15 cellular contexts compared by ENCODE assay signal in genomic region chr5:39402140-39402539, GRCh38. TPM values are rescaled to one million over a fixed set of nuclear protein-coding genes. Genes with fewer than 3 reads are reported as not detected.
"Had no signal": no experiment of that assay in that cellular context is flagged by ENCODE, and none has a peak within 500 bp of the region (broad histone marks: within the 10 kb centered on the region; RNA-seq: fewer than 3 reads in every experiment).

No MANE protein-coding gene starts in this region.

RNA-seq across cellular contexts. Expression of gene DAB2, which starts 22.6 kb away (rescaled TPM):
- total RNA-seq: activated CD4-positive, alpha-beta memory T cell treated with anti-CD3 and anti-CD28 coated beads for 36 hours; activated CD4-positive, alpha-beta T cell treated with anti-CD3 and anti-CD28 coated beads, Interleukin-2, amount 10 ng/mL, durations not matched to agents 24 days and 14 days; activated CD8-positive, alpha-beta memory T cell treated with anti-CD3 and anti-CD28 coated beads for 36 hours; activated naive CD4-positive, alpha-beta T cell treated with anti-CD3 and anti-CD28 coated beads for 36 hours; activated T-helper 1 cell treated with anti-CD3 and anti-CD28 coated beads, Interleukin-12 subunit alpha, Interleukin-12 subunit beta, Interleukin-2, Interleukin-4 antibody, amounts not matched to agents 30 ng/mL and 10 ng/mL and 1 ng/mL, durations not matched to agents 14 hours and 24 hours and 36 hours had no signal

RNA-seq across cellular contexts. Expression of gene C9, which starts 37.8 kb away (rescaled TPM):
- total RNA-seq: activated CD4-positive, alpha-beta memory T cell treated with anti-CD3 and anti-CD28 coated beads for 36 hours; activated CD4-positive, alpha-beta T cell treated with anti-CD3 and anti-CD28 coated beads, Interleukin-2, amount 10 ng/mL, durations not matched to agents 24 days and 14 days; activated CD8-positive, alpha-beta memory T cell treated with anti-CD3 and anti-CD28 coated beads for 36 hours; activated naive CD4-positive, alpha-beta T cell treated with anti-CD3 and anti-CD28 coated beads for 36 hours; activated naive CD8-positive, alpha-beta T cell treated with anti-CD3 and anti-CD28 coated beads for 36 hours; activated T-helper 1 cell treated with anti-CD3 and anti-CD28 coated beads, Interleukin-12 subunit alpha, Interleukin-12 subunit beta, Interleukin-2, Interleukin-4 antibody, amounts not matched to agents 30 ng/mL and 10 ng/mL and 1 ng/mL, durations not matched to agents 14 hours and 24 hours and 36 hours; endodermal cell; esophagus squamous epithelium; left ventricle myocardium inferior; mesothelial cell of epicardium; neural crest cell; pulmonary artery endothelial cell; thoracic aorta; ureter had no signal
- polyA plus RNA-seq: right cardiac atrium had no signal
